In genomic region chr1:3564921-3565831, GRCh38 we compare ENCODE assay signal across 1 cellular context.
TF ChIP-seq lines count a peak whose summit lies in the region.

No MANE protein-coding gene starts in this region.

TF ChIP-seq in A549, 52 proteins besides CTCF, POLR2A, EP300 and RAD21 (continued from another document):
- no peak for TF ChIP-seq PBX3 (IDR thresholded peaks at IDR 0.05)
